Comparison of ENCODE assay signal across 17 cellular contexts in the genomic region with DNA sequence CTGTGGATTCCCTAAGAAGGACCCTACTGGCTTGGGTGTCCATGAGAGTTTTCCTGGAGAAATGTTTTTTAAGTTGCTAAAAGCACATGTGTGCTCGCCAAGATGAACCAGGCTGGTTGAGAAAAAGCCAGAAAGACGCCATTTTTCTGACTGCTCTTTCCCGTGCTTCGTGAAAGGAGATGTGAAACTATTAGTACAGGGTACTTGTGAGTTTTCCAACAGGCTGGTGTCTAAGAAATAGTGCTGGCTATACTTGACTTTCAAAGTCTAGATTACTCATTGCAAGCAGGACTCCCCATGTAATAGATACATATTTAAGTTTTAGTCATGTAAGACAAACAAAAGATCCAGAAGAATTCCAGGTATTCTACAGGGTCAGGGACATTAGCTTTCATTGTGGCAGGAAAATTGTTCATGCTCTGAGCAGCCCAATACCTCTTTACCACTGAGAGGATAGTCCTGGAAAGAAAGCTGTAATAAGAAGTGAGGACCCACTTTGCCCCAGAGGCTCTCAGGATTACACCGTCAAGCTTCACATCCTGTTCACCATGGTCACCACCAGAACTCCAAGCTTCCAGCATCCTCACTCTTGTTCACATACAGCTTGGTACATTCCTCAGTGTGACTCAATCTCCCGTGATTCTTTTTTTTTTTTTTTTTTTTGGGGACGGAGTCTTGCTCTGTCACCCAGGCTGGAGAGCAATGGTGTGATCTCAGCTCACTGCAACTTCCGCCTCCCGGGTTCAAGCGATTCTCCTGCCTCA.
"Had no signal": no experiment of that assay in that cellular context is flagged by ENCODE, and none has a peak within 500 bp of the region (broad histone marks: within the 10 kb centered on the region; RNA-seq: fewer than 3 reads in every experiment).

No MANE protein-coding gene starts in this region.

- H3K4me1 ChIP-seq: colonic mucosa had no signal

- DNase-seq: activated CD4-positive, alpha-beta T cell treated with anti-CD3 and anti-CD28 coated beads for 48 hours; activated CD8-positive, alpha-beta memory T cell treated with anti-CD3 and anti-CD28 coated beads, Interleukin-2, amount 50 U/mL, for 48 hours; activated gamma-delta T cell; activated T-cell treated with anti-CD3 and anti-CD28 coated beads, Interleukin-2, amount 50 U/mL, for 72 hours; amniotic stem cell; caudate nucleus; colonic mucosa; kidney glomerular epithelial cell; mesendoderm; stimulated activated CD4-positive, alpha-beta T cell treated with anti-CD3 and anti-CD28 coated beads, Interleukin-12 subunit alpha, Interleukin-12 subunit beta, amount 100 ng/mL, for 4 hours had no signal

- FAIRE-seq: endometrium, TTC549 had no signal

- H3K27ac ChIP-seq: colonic mucosa had no signal

- H3K4me3 ChIP-seq: colonic mucosa had no signal

- H3K36me3 ChIP-seq: colonic mucosa had no signal

- H3K27me3 ChIP-seq: colonic mucosa had no signal

- ATAC-seq: activated naive CD4-positive, alpha-beta T cell treated with anti-CD3 and anti-CD28 coated beads, Interleukin-2, amount 50 U/mL, for 72 hours; activated T-cell treated with anti-CD3 and anti-CD28 coated beads, Interleukin-2, amount 50 U/mL, for 72 hours; esophagus mucosa; natural killer cell treated with Interleukin-12 subunit alpha and Interleukin-12 subunit beta and Interleukin-15 and Interleukin-18, amount 100 ng/mL, for 72 hours; stimulated activated effector memory CD8-positive, alpha-beta T cell treated with anti-CD3 and anti-CD28 coated beads, Interleukin-12 subunit alpha, Interleukin-12 subunit beta, amount 100 ng/mL, for 72 hours; WTC11 had no signal

- H3K9me3 ChIP-seq: colonic mucosa had no signal
